In the genomic region with DNA sequence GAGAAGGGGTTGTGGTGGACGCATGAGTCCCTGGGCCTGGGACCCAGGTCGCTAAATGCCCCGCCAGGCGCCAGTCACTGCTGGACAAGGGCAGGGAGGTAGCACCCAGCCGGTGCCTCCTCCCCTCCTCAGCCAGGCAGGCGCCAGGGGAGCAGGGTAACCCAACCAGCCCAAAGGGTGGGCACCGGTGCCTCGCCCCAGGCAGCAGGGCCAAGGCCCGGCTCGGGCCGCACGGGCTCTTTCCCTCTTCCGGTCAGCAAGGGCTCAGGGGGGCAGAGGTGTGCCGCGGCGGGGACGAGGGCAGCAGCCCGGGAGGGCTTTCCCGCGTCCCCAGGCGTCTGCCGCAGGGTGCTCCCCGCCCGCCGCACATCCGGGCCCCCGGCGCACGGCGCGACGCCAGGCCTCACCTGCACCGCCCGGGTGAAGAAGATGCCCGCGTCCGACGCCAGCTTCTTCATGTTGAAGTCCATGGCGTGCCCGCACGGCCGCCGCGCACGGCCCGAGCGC, we compare ENCODE assay signal across 8 cellular contexts. TPM values are rescaled to one million over a fixed set of nuclear protein-coding genes. Genes with fewer than 3 reads are reported as not detected.
DNase-seq lines count a peak whose midpoint lies in the region; ATAC-seq and TF ChIP-seq lines count a peak whose summit lies in the region.

No MANE protein-coding gene starts in this region.

- peaks cover 17% of the 10 kb centered on the region for H3K4me1 Mint-ChIP-seq in MCF 10A (ENCODE audit: insufficient read depth, unreplicated experiment)

- no peaks in the 10 kb centered on the region for H3K27me3 Mint-ChIP-seq in MCF 10A (ENCODE audit: insufficient read depth, unreplicated experiment)

- H3K9me3 ChIP-seq in BLaER1 (no peaks in the 10 kb centered on the region), liver (ENCODE audit: control insufficient read depth in 4 of 4, low read length in 3 of 4) (no peaks in the 10 kb centered on the region), stomach smooth muscle (ENCODE audit: control insufficient read depth in 2 of 2, low read length in 2 of 2) (no peaks in the 10 kb centered on the region)

- H3K27me3 ChIP-seq in BLaER1 = no peaks in the 10 kb centered on the region
- no peaks in the 10 kb centered on the region for H3K27me3 ChIP-seq in liver (ENCODE audit: control insufficient read depth in 4 of 4, insufficient read depth in 4 of 4, low read length in 3 of 4)
- no peaks in the 10 kb centered on the region for H3K27me3 ChIP-seq in stomach smooth muscle (ENCODE audit: control insufficient read depth in 1 of 2, insufficient read depth in 2 of 2, low read length in 2 of 2)

- H4K20me1 ChIP-seq in BLaER1 = peaks cover 31% of the 10 kb centered on the region

- H3K36me3 ChIP-seq in BLaER1 (no peaks in the 10 kb centered on the region), liver (ENCODE audit: control insufficient read depth in 4 of 4, insufficient read depth in 3 of 4, low read depth in 1 of 4, low read length in 3 of 4) (no peaks in the 10 kb centered on the region), stomach smooth muscle (ENCODE audit: control insufficient read depth in 2 of 2, insufficient read depth in 2 of 2, low read length in 2 of 2) (no peaks in the 10 kb centered on the region)

- TF ChIP-seq CTCF in MCF 10A (IDR thresholded peaks at IDR 0.05; ENCODE audit: unreplicated experiment) (no peak), liver (IDR thresholded peaks at IDR 0.05; ENCODE audit: low read depth, low read length, missing input control) (no peak)

- peaks cover 70% of the 10 kb centered on the region for H3K4me1 ChIP-seq in BLaER1
- H3K4me1 ChIP-seq in liver (ENCODE audit: control insufficient read depth in 4 of 4, insufficient read depth in 4 of 4, low read length in 3 of 4) = peaks cover 0 to 13% (median 9%) of the 10 kb centered on the region in 4 donors
- H3K4me1 ChIP-seq in stomach smooth muscle (ENCODE audit: control insufficient read depth, insufficient read depth, low read length) = peaks cover 29% of the 10 kb centered on the region

- WGBS in liver = 2% methylated on average over 47 of the region's 47 CpGs

- POLR2A ChIA-PET in MCF 10A (lab: Yijun Ruan, JAX) = interaction anchor here (0.7 to 1.8 kb wide), 8 partner anchors 9 to 934 kb away, joined by 3 to 6 read pairs (median 4); a partner anchor contains a TSS

- CTCF ChIA-PET in MCF 10A (lab: Yijun Ruan, JAX) = interaction anchor here (0.5 to 1.0 kb wide), 8 partner anchors 9 to 522 kb away, joined by 3 to 6 read pairs (median 3); a partner anchor contains a TSS

- peak overlapping the region; percentile 78 for H3K4me3 Mint-ChIP-seq in MCF 10A (ENCODE audit: unreplicated experiment)

- H3K27ac Mint-ChIP-seq in MCF 10A (ENCODE audit: low read depth, unreplicated experiment) = peak overlapping the region; percentile 79

- intact Hi-C loops in MCF 10A (cut with micrococcal nuclease) = loop anchor here (1.0 kb wide), 1 partner anchor 34 kb away; no protein-coding TSS in a partner anchor

- DNase-seq in OCI-M1 (lab: John Stamatoyannopoulos, UW) (peak; percentile 64), MCF 10A (ENCODE audit: unreplicated experiment) (peak; percentile 35), KG1 (lab: John Stamatoyannopoulos, UW) (no peak)

- H3K4me3 ChIP-seq in BLaER1 (peak overlapping the region; percentile 83), liver (ENCODE audit: low read depth in 1 of 3, low read length in 3 of 3) (peak overlapping the region; percentile 43 to 76 (median 53)), stomach smooth muscle (ENCODE audit: low read length in 2 of 2) (peak overlapping the region; percentile 76 to 85)

- H3K9me3 Mint-ChIP-seq in MCF 10A (ENCODE audit: unreplicated experiment) = no peaks in the 10 kb centered on the region

- H3K27ac ChIP-seq in BLaER1 (peak overlapping the region; percentile 79), liver (ENCODE audit: low read depth in 1 of 2, low read length in 2 of 2) (no peak overlapping the region), stomach smooth muscle (ENCODE audit: low read length) (peak overlapping the region; percentile 55)

- H3K36me3 Mint-ChIP-seq in MCF 10A (ENCODE audit: insufficient read depth, unreplicated experiment) = no peaks in the 10 kb centered on the region

- ATAC-seq in GM18858 (IDR thresholded peaks at IDR 0.05; ENCODE audit: unreplicated experiment) (peak; percentile 33), HG03066 (IDR thresholded peaks at IDR 0.05; ENCODE audit: low read depth, unreplicated experiment) (peak; percentile 28)

- no TSS peak for BruUV-seq in MCF 10A (replicated peaks; lab: Mats Ljungman, UMichigan)

- peak overlapping the region; percentile 97 for H3K4me2 ChIP-seq in BLaER1

- no peak for TF ChIP-seq RAD21 in liver (IDR thresholded peaks at IDR 0.05)

- H3K9ac ChIP-seq in BLaER1 (peak overlapping the region; percentile 81), liver (ENCODE audit: low read depth in 1 of 2, low read length in 2 of 2) (peak overlapping the region in 1 of 2 donors; percentile 20), stomach smooth muscle (ENCODE audit: low read length in 2 of 2) (peak overlapping the region; percentile 77 to 82)

TF ChIP-seq in liver, 16 proteins besides CTCF, POLR2A, EP300 and RAD21:
- TF ChIP-seq, protein P1, sequence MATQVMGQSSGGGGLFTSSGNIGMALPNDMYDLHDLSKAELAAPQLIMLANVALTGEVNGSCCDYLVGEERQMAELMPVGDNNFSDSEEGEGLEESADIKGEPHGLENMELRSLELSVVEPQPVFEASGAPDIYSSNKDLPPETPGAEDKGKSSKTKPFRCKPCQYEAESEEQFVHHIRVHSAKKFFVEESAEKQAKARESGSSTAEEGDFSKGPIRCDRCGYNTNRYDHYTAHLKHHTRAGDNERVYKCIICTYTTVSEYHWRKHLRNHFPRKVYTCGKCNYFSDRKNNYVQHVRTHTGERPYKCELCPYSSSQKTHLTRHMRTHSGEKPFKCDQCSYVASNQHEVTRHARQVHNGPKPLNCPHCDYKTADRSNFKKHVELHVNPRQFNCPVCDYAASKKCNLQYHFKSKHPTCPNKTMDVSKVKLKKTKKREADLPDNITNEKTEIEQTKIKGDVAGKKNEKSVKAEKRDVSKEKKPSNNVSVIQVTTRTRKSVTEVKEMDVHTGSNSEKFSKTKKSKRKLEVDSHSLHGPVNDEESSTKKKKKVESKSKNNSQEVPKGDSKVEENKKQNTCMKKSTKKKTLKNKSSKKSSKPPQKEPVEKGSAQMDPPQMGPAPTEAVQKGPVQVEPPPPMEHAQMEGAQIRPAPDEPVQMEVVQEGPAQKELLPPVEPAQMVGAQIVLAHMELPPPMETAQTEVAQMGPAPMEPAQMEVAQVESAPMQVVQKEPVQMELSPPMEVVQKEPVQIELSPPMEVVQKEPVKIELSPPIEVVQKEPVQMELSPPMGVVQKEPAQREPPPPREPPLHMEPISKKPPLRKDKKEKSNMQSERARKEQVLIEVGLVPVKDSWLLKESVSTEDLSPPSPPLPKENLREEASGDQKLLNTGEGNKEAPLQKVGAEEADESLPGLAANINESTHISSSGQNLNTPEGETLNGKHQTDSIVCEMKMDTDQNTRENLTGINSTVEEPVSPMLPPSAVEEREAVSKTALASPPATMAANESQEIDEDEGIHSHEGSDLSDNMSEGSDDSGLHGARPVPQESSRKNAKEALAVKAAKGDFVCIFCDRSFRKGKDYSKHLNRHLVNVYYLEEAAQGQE (IDR thresholded peaks at IDR 0.05) = no peak
- TF ChIP-seq HNF4A (conservative IDR thresholded peaks at IDR 0.05) (no peak), FOXA1 (IDR thresholded peaks at IDR 0.05) (no peak), RXRA (IDR thresholded peaks at IDR 0.05) (no peak), HNF4G (IDR thresholded peaks at IDR 0.05) (no peak), EGR1 (IDR thresholded peaks at IDR 0.05; ENCODE audit: low read depth in 2 of 2) (no peak), JUND (IDR thresholded peaks at IDR 0.05) (no peak), GABPA (IDR thresholded peaks at IDR 0.05 in 1 of 2, conservative IDR thresholded peaks at IDR 0.05 in 1 of 2) (no peak)
- TF ChIP-seq, protein P2, sequence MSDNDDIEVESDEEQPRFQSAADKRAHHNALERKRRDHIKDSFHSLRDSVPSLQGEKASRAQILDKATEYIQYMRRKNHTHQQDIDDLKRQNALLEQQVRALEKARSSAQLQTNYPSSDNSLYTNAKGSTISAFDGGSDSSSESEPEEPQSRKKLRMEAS (IDR thresholded peaks at IDR 0.05) = no peak
TF ChIP-seq in liver: peak in this region for 0.

RNA-seq across cellular contexts. Expression of a gene that starts 0.4 kb away (rescaled TPM):
- total RNA-seq in MCF 10A (2022) = 51.7 and 58.3 TPM in 2 replicates
- 10 to 100 TPM; 22.6 to 26.9 TPM for total RNA-seq in liver
- polyA plus RNA-seq in liver = 10 to 100 TPM in 1 of 2 donors, 1 to 10 TPM in 1; 5.0 to 14.0 TPM

RNA-seq across cellular contexts. Expression of a gene that starts 8.7 kb away (rescaled TPM):
- total RNA-seq in MCF 10A (2022) (28.6 and 28.7 TPM in 2 replicates), liver (10 to 100 TPM; 22.8 to 42.6 TPM)
- polyA plus RNA-seq in liver = 10 to 100 TPM in 1 of 2 donors, 1 to 10 TPM in 1; 8.0 to 11.1 TPM

RNA-seq across cellular contexts. Expression of a gene that starts 53.2 kb away (rescaled TPM):
- total RNA-seq in MCF 10A (2022) = 16.3 and 18.5 TPM in 2 replicates
- 10 to 100 TPM; 15.3 to 15.6 TPM for total RNA-seq in liver
- 10 to 100 TPM; 14.6 to 14.8 TPM for polyA plus RNA-seq in liver

Comparison
In these comparisons a context has a peak if more than half of its experiments do, and no peak if none do; other contexts are left out.
1. H3K27ac ChIP-seq: peak in BLaER1 (single experiment) and stomach smooth muscle (single experiment); none in liver (0 of 2).
2. Peak in every context shown above with its lines, with median percentiles within 50 percentile points of each other: H3K4me3 ChIP-seq.